In genomic region chr1:160237558-160237957, GRCh38 we compare ENCODE assay signal across 21 cellular contexts. TPM values are rescaled to one million over a fixed set of nuclear protein-coding genes. Genes with fewer than 3 reads are reported as not detected.
DNase-seq lines count a peak whose midpoint lies in the region; ATAC-seq, FAIRE-seq and TF ChIP-seq lines count a peak whose summit lies in the region.
"Had no signal": no experiment of that assay in that cellular context is flagged by ENCODE, and none has a peak within 500 bp of the region (broad histone marks: within the 10 kb centered on the region; RNA-seq: fewer than 3 reads in every experiment).

No MANE protein-coding gene starts in this region.

- BruUV-seq in HepG2 (replicated peaks; lab: Mats Ljungman, UMichigan), result no TSS peak

- TF ChIP-seq CTCF in HepG2 (CRISPR knock-in tag; IDR thresholded peaks at IDR 0.05) (no peak), right lobe of liver (IDR thresholded peaks at IDR 0.05) (no peak), psoas muscle (IDR thresholded peaks at IDR 0.05) (no peak)

- TF ChIP-seq EP300 in HepG2 (IDR thresholded peaks at IDR 0.05; ENCODE audit: low read depth in 2 of 2, low read length in 2 of 2), result no peak
- TF ChIP-seq EP300 in HepG2 (CRISPR knock-in tag; IDR thresholded peaks at IDR 0.05; ENCODE audit: borderline replicate concordance), result no peak

- no peak overlapping the region for H3K4me3 ChIP-seq in HepG2 (replicated peaks in 1 of 3; ENCODE audit: insufficient read depth in 1 of 3, low read depth in 2 of 3, low read length in 3 of 3)
- H3K4me3 ChIP-seq in right lobe of liver, result no peak overlapping the region
- no peak overlapping the region for H3K4me3 ChIP-seq in psoas muscle
- H3K4me3 ChIP-seq: GM23248 had no signal

- FAIRE-seq in HepG2 (lab: Jason Lieb, UNC), result no peak
- FAIRE-seq: A204.1, D721Med, G401.6, H54 had no signal

- DNase-seq in HepG2 (ENCODE audit: low spot score), result no peak
- no peak for DNase-seq in right lobe of liver
- no peak for DNase-seq in T-helper 17 cell
- no peak for DNase-seq in psoas muscle
- no peak for DNase-seq in activated CD4-positive, alpha-beta T cell treated with anti-CD3 and anti-CD28 coated beads, Interleukin-2, amount 50 U/mL, for 4 hours
- DNase-seq: BE2C; CD8-positive, alpha-beta T cell; COR-L47; DMS153; DMS79 treated with DMSO at 0.1 percent for 48 hours; EL; GM23248 had no signal

- H2AFZ ChIP-seq in HepG2 (ENCODE audit: low read length), result no peak overlapping the region
- H2AFZ ChIP-seq: GM23248 had no signal

- H3K4me1 ChIP-seq in HepG2 (ENCODE audit: insufficient read depth, low read length), result no peaks in the 10 kb centered on the region
- H3K4me1 ChIP-seq in right lobe of liver, result peaks cover 0 to 35% (median 5%) of the 10 kb centered on the region in 4 donors
- H3K4me1 ChIP-seq in psoas muscle, result peaks cover 25% of the 10 kb centered on the region
- H3K4me1 ChIP-seq: BE2C had no signal

- H3K9me3 ChIP-seq in HepG2 (ENCODE audit: low read length) (no peaks in the 10 kb centered on the region), right lobe of liver (no peaks in the 10 kb centered on the region), T-helper 17 cell (ENCODE audit: control insufficient read depth, low read length, poor library complexity, severe bottlenecking) (no peaks in the 10 kb centered on the region), psoas muscle (no peaks in the 10 kb centered on the region)
- H3K9me3 ChIP-seq: BE2C had no signal

- no peaks in the 10 kb centered on the region for H3K79me2 ChIP-seq in HepG2 (ENCODE audit: insufficient read depth, low read length)

- H3K36me3 ChIP-seq in HepG2 (replicated peaks in 1 of 2; ENCODE audit: control insufficient read depth in 1 of 2, insufficient read depth in 2 of 2, low read length in 2 of 2) (peaks cover 14 to 73% of the 10 kb centered on the region in 2 experiments), right lobe of liver (peaks cover 5 to 58% (median 29%) of the 10 kb centered on the region in 4 donors), psoas muscle (ENCODE audit: insufficient read depth in 1 of 2, low read depth in 1 of 2) (peaks cover 2 to 98% of the 10 kb centered on the region in 2 donors)

- peak overlapping the region; percentile 4 for H3K27ac Mint-ChIP-seq in T-helper 17 cell
- H3K27ac Mint-ChIP-seq: CD8-positive, alpha-beta T cell had no signal

- no peak overlapping the region for H3K4me3 Mint-ChIP-seq in T-helper 17 cell
- H3K4me3 Mint-ChIP-seq: CD14-positive monocyte; CD8-positive, alpha-beta T cell had no signal

- POLR2A ChIA-PET in HepG2 (lab: Yijun Ruan, JAX), result no interaction called here

- intact Hi-C loops in HepG2 (cut with micrococcal nuclease; ENCODE audit: unreplicated experiment), result no loop called here
- intact Hi-C loops in right lobe of liver (cut with DNase I), result no loop called here
- intact Hi-C loops in psoas muscle (cut with DNase I), result no loop called here

- in situ Hi-C loops in HepG2 (cut with HindIII; ENCODE audit: extremely low pct_ligation_motif_present, low pct_unique_long_range_greater_than_20kb), result no loop called here

- H3K27me3 ChIP-seq in HepG2 (ENCODE audit: control insufficient read depth in 1 of 2, insufficient read depth in 2 of 2, low read length in 2 of 2), result no peaks in the 10 kb centered on the region
- no peaks in the 10 kb centered on the region for H3K27me3 ChIP-seq in right lobe of liver
- H3K27me3 ChIP-seq in psoas muscle (ENCODE audit: insufficient read depth in 3 of 3, low read length in 2 of 3), result no peaks in the 10 kb centered on the region
- H3K27me3 ChIP-seq: BE2C had no signal

- H3K9ac ChIP-seq in HepG2 (ENCODE audit: insufficient read depth, low read depth, low read length), result no peak overlapping the region
- H3K9ac ChIP-seq: GM23248 had no signal

- no peaks in the 10 kb centered on the region for H3K27me3 Mint-ChIP-seq in T-helper 17 cell

- H4K20me1 ChIP-seq in HepG2 (ENCODE audit: insufficient read depth, low read length), result no peaks in the 10 kb centered on the region

- TF ChIP-seq POLR2A in HepG2 (IDR thresholded peaks at IDR 0.05; ENCODE audit: insufficient read depth in 1 of 2, low read depth in 2 of 2, low read length in 2 of 2), result no peak
- no peak for TF ChIP-seq POLR2A in right lobe of liver (IDR thresholded peaks at IDR 0.05)

- ATAC-seq in HepG2, result no peak
- no peak for ATAC-seq in right lobe of liver
- no peak for ATAC-seq in T-helper 17 cell
- no peak for ATAC-seq in psoas muscle
- ATAC-seq in GM18502 (IDR thresholded peaks at IDR 0.05; ENCODE audit: poor library complexity, unreplicated experiment), result no peak
- no peak for ATAC-seq in HG03342 (IDR thresholded peaks at IDR 0.05; ENCODE audit: unreplicated experiment)
- ATAC-seq: CD8-positive, alpha-beta T cell; HCT116 had no signal

- WGBS in HepG2 (ENCODE audit: low lambda C conversion rate), result 96% methylated on average over 2 of the region's 2 CpGs
- WGBS in right lobe of liver (ENCODE audit: insufficient coverage, low coverage, low lambda C conversion rate, missing lambda C conversion rate), result 83% methylated on average over 2 of the region's 2 CpGs
- 91 to 96% (median 95%) methylated on average over 2 of the region's 2 CpGs for WGBS in psoas muscle, 3 donors

- no peak for TF ChIP-seq RAD21 in HepG2 (CRISPR knock-in tag; IDR thresholded peaks at IDR 0.05)

- H3K27ac ChIP-seq in HepG2 (ENCODE audit: extremely low read length, insufficient read depth, low read length) (no peak overlapping the region), right lobe of liver (peak overlapping the region in 1 of 3 donors; percentile 65), psoas muscle (peak overlapping the region; percentile 50)
- H3K27ac ChIP-seq: GM23248 had no signal

- peaks cover 15% of the 10 kb centered on the region for H3K4me1 Mint-ChIP-seq in T-helper 17 cell
- H3K4me1 Mint-ChIP-seq: CD14-positive monocyte had no signal

- CTCF ChIA-PET in HepG2 (lab: Yijun Ruan, JAX; ENCODE audit: low intra/inter-chr PET ratio, low total read pairs), result no interaction called here

- peaks cover 11% of the 10 kb centered on the region for H3K36me3 Mint-ChIP-seq in T-helper 17 cell (ENCODE audit: low read depth)

- no peak overlapping the region for H3K4me2 ChIP-seq in HepG2 (ENCODE audit: low read depth, low read length)

RNA-seq across cellular contexts. Expression of gene DCAF8, which starts 24.8 kb away (rescaled TPM):
- total RNA-seq in HepG2 (2016; rRNA removed; fragmentation: Illumina TruSeq; extraction: Trizol) (52.3 and 79.8 TPM in 2 replicates), right lobe of liver (100 to 1,000 TPM in 4 of 6 experiments, 10 to 100 TPM in 2; 80.2 to 137 (median 110) TPM), T-helper 17 cell (100 to 1,000 TPM; 167 to 178 TPM), psoas muscle (100 to 1,000 TPM; 135 to 204 (median 188) TPM)
- 17.5 and 18.7 TPM in 2 replicates for total RNA-seq in HepG2 (2016; cell fraction: cytosol; rRNA removed; fragmentation: Illumina TruSeq; extraction: Trizol; ENCODE audit: low read depth)
- total RNA-seq in HepG2 (2016; cell fraction: insoluble cytoplasmic fraction; rRNA removed; fragmentation: Illumina TruSeq; extraction: Trizol), result 48.0 and 77.3 TPM in 2 replicates
- total RNA-seq in HepG2 (2016; cell fraction: membrane; rRNA removed; fragmentation: Illumina TruSeq; extraction: Trizol), result 29.8 and 32.3 TPM in 2 replicates
- 139 and 162 TPM in 2 replicates for total RNA-seq in HepG2 (2016; cell fraction: nucleus; rRNA removed; fragmentation: Illumina TruSeq; extraction: Trizol)
- polyA plus RNA-seq in HepG2 (2011; rRNA removed) (73.4 and 94.7 TPM in 2 replicates), psoas muscle (100 to 1,000 TPM in 2 of 3 donors, 10 to 100 TPM in 1; 45.4 to 187 (median 106) TPM)
- polyA plus RNA-seq in HepG2 (2011; cell fraction: cytosol; rRNA removed), result 33.1 and 34.2 TPM in 2 replicates
- 505 and 552 TPM in 2 replicates for polyA plus RNA-seq in HepG2 (2011; cell fraction: nucleus; rRNA removed)
- 63.6 and 76.2 TPM in 2 replicates for polyA plus RNA-seq in HepG2 (2012)
- polyA plus RNA-seq in HepG2 (2016; cell fraction: cytosol; fragmentation: Illumina TruSeq; extraction: Trizol; ENCODE audit: low read depth), result 4.0 and 4.4 TPM in 2 replicates
- polyA plus RNA-seq in HepG2 (2016; cell fraction: insoluble cytoplasmic fraction; fragmentation: Illumina TruSeq; extraction: Trizol; ENCODE audit: low read depth), result 34.8 and 37.8 TPM in 2 replicates
- 12.0 and 13.0 TPM in 2 replicates for polyA plus RNA-seq in HepG2 (2016; cell fraction: membrane; fragmentation: Illumina TruSeq; extraction: Trizol; ENCODE audit: low read depth)
- 243 and 251 TPM in 2 replicates for polyA plus RNA-seq in HepG2 (2016; cell fraction: nucleus; fragmentation: Illumina TruSeq; extraction: Trizol; ENCODE audit: insufficient read depth, low read depth)
- 86.3 and 97.5 TPM in 2 replicates for polyA minus RNA-seq in HepG2 (2011; rRNA and poly(A)+ RNA removed; ENCODE audit: low replicate concordance)
- 20.5 and 34.4 TPM in 2 replicates for polyA minus RNA-seq in HepG2 (2011; cell fraction: cytosol; rRNA and poly(A)+ RNA removed)
- polyA minus RNA-seq in HepG2 (2011; cell fraction: nucleus; rRNA and poly(A)+ RNA removed), result 227 and 254 TPM in 2 replicates

RNA-seq across cellular contexts. Expression of gene PEA15, which starts 32.4 kb away (rescaled TPM):
- 12.1 and 15.8 TPM in 2 replicates for total RNA-seq in HepG2 (2016; rRNA removed; fragmentation: Illumina TruSeq; extraction: Trizol)
- 5.3 and 6.2 TPM in 2 replicates for total RNA-seq in HepG2 (2016; cell fraction: cytosol; rRNA removed; fragmentation: Illumina TruSeq; extraction: Trizol; ENCODE audit: low read depth)
- 13.1 and 13.5 TPM in 2 replicates for total RNA-seq in HepG2 (2016; cell fraction: insoluble cytoplasmic fraction; rRNA removed; fragmentation: Illumina TruSeq; extraction: Trizol)
- 19.6 and 23.0 TPM in 2 replicates for total RNA-seq in HepG2 (2016; cell fraction: membrane; rRNA removed; fragmentation: Illumina TruSeq; extraction: Trizol)
- total RNA-seq in HepG2 (2016; cell fraction: nucleus; rRNA removed; fragmentation: Illumina TruSeq; extraction: Trizol), result 6.0 and 6.1 TPM in 2 replicates
- polyA plus RNA-seq in HepG2 (2011; rRNA removed), result 35.2 and 40.4 TPM in 2 replicates
- 28.3 and 34.3 TPM in 2 replicates for polyA plus RNA-seq in HepG2 (2011; cell fraction: cytosol; rRNA removed)
- 14.9 and 20.5 TPM in 2 replicates for polyA plus RNA-seq in HepG2 (2011; cell fraction: nucleus; rRNA removed)
- polyA plus RNA-seq in HepG2 (2012), result 13.8 and 25.9 TPM in 2 replicates
- polyA plus RNA-seq in HepG2 (2016; cell fraction: cytosol; fragmentation: Illumina TruSeq; extraction: Trizol; ENCODE audit: low read depth), result 23.0 and 24.9 TPM in 2 replicates
- 40.5 and 45.7 TPM in 2 replicates for polyA plus RNA-seq in HepG2 (2016; cell fraction: insoluble cytoplasmic fraction; fragmentation: Illumina TruSeq; extraction: Trizol; ENCODE audit: low read depth)
- polyA plus RNA-seq in HepG2 (2016; cell fraction: membrane; fragmentation: Illumina TruSeq; extraction: Trizol; ENCODE audit: low read depth), result 43.4 and 51.8 TPM in 2 replicates
- polyA plus RNA-seq in HepG2 (2016; cell fraction: nucleus; fragmentation: Illumina TruSeq; extraction: Trizol; ENCODE audit: insufficient read depth, low read depth), result 23.2 and 27.2 TPM in 2 replicates
- 14.7 and 92.5 TPM in 2 replicates for polyA minus RNA-seq in HepG2 (2011; rRNA and poly(A)+ RNA removed; ENCODE audit: low replicate concordance)
- polyA minus RNA-seq in HepG2 (2011; cell fraction: cytosol; rRNA and poly(A)+ RNA removed), result 11.5 TPM in 2 replicates
- 3.0 and 7.3 TPM in 2 replicates for polyA minus RNA-seq in HepG2 (2011; cell fraction: nucleus; rRNA and poly(A)+ RNA removed)
- total RNA-seq in right lobe of liver, result 10 to 100 TPM; 11.5 to 45.7 (median 18.0) TPM
- total RNA-seq in T-helper 17 cell, result 10 to 100 TPM; 19.6 to 21.6 TPM
- 100 to 1,000 TPM in 2 of 4 donors, 10 to 100 TPM in 2; 51.2 to 232 (median 95.8) TPM for total RNA-seq in psoas muscle
- polyA plus RNA-seq in psoas muscle, result 100 to 1,000 TPM in 1 of 3 donors, 10 to 100 TPM in 2; 83.4 to 111 (median 95.9) TPM

RNA-seq across cellular contexts. Expression of gene CASQ1, which starts 47.2 kb away (rescaled TPM):
- total RNA-seq in HepG2 (2016; rRNA removed; fragmentation: Illumina TruSeq; extraction: Trizol), result 0.20 TPM in 2 replicates
- total RNA-seq in HepG2 (2016; cell fraction: cytosol; rRNA removed; fragmentation: Illumina TruSeq; extraction: Trizol; ENCODE audit: low read depth), result not detected in 2 replicates
- 0.06 TPM in 1 of 2 replicates, not detected in the other for total RNA-seq in HepG2 (2016; cell fraction: insoluble cytoplasmic fraction; rRNA removed; fragmentation: Illumina TruSeq; extraction: Trizol)
- total RNA-seq in HepG2 (2016; cell fraction: membrane; rRNA removed; fragmentation: Illumina TruSeq; extraction: Trizol), result 0.19 TPM in 1 of 2 replicates, not detected in the other
- not detected in 2 replicates for total RNA-seq in HepG2 (2016; cell fraction: nucleus; rRNA removed; fragmentation: Illumina TruSeq; extraction: Trizol)
- polyA plus RNA-seq in HepG2 (2011; rRNA removed), result 0.09 TPM in 2 replicates
- polyA plus RNA-seq in HepG2 (2011; cell fraction: cytosol; rRNA removed), result 0.05 TPM in 1 of 2 replicates, not detected in the other
- not detected in 2 replicates for polyA plus RNA-seq in HepG2 (2011; cell fraction: nucleus; rRNA removed)
- polyA plus RNA-seq in HepG2 (2012), result 0.12 TPM in 1 of 2 replicates, not detected in the other
- 0.09 and 0.17 TPM in 2 replicates for polyA plus RNA-seq in HepG2 (2016; cell fraction: cytosol; fragmentation: Illumina TruSeq; extraction: Trizol; ENCODE audit: low read depth)
- polyA plus RNA-seq in HepG2 (2016; cell fraction: insoluble cytoplasmic fraction; fragmentation: Illumina TruSeq; extraction: Trizol; ENCODE audit: low read depth), result 0.30 and 0.41 TPM in 2 replicates
- polyA plus RNA-seq in HepG2 (2016; cell fraction: membrane; fragmentation: Illumina TruSeq; extraction: Trizol; ENCODE audit: low read depth), result 0.21 and 0.30 TPM in 2 replicates
- not detected in 2 replicates for polyA plus RNA-seq in HepG2 (2016; cell fraction: nucleus; fragmentation: Illumina TruSeq; extraction: Trizol; ENCODE audit: insufficient read depth, low read depth)
- polyA minus RNA-seq in HepG2 (2011; rRNA and poly(A)+ RNA removed; ENCODE audit: low replicate concordance), result not detected in 2 replicates
- polyA minus RNA-seq in HepG2 (2011; cell fraction: cytosol; rRNA and poly(A)+ RNA removed), result not detected in 2 replicates
- polyA minus RNA-seq in HepG2 (2011; cell fraction: nucleus; rRNA and poly(A)+ RNA removed), result not detected in 2 replicates
- under 1 TPM in 1 of 6 experiments, not detected in 5; 0.25 TPM for total RNA-seq in right lobe of liver
- total RNA-seq in T-helper 17 cell, result not detected
- 100 to 1,000 TPM; 399 to 903 (median 583) TPM for total RNA-seq in psoas muscle
- polyA plus RNA-seq in psoas muscle, result 100 to 1,000 TPM; 171 to 412 (median 329) TPM
- total RNA-seq: CD8-positive, alpha-beta T cell; HT1080 had no signal
- polyA plus RNA-seq: GM23248 had no signal

RNA-seq across cellular contexts. Expression of gene PEX19, which starts 47.4 kb away (rescaled TPM):
- total RNA-seq in HepG2 (2016; rRNA removed; fragmentation: Illumina TruSeq; extraction: Trizol), result 47.0 and 81.9 TPM in 2 replicates
- 5.1 and 6.3 TPM in 2 replicates for total RNA-seq in HepG2 (2016; cell fraction: cytosol; rRNA removed; fragmentation: Illumina TruSeq; extraction: Trizol; ENCODE audit: low read depth)
- total RNA-seq in HepG2 (2016; cell fraction: insoluble cytoplasmic fraction; rRNA removed; fragmentation: Illumina TruSeq; extraction: Trizol), result 44.9 and 86.0 TPM in 2 replicates
- total RNA-seq in HepG2 (2016; cell fraction: membrane; rRNA removed; fragmentation: Illumina TruSeq; extraction: Trizol), result 19.1 and 20.5 TPM in 2 replicates
- 28.9 and 32.0 TPM in 2 replicates for total RNA-seq in HepG2 (2016; cell fraction: nucleus; rRNA removed; fragmentation: Illumina TruSeq; extraction: Trizol)
- 48.3 and 51.8 TPM in 2 replicates for polyA plus RNA-seq in HepG2 (2011; rRNA removed)
- 34.9 and 46.4 TPM in 2 replicates for polyA plus RNA-seq in HepG2 (2011; cell fraction: cytosol; rRNA removed)
- polyA plus RNA-seq in HepG2 (2011; cell fraction: nucleus; rRNA removed), result 23.3 and 28.0 TPM in 2 replicates
- 38.3 and 48.7 TPM in 2 replicates for polyA plus RNA-seq in HepG2 (2012)
- 5.2 and 6.2 TPM in 2 replicates for polyA plus RNA-seq in HepG2 (2016; cell fraction: cytosol; fragmentation: Illumina TruSeq; extraction: Trizol; ENCODE audit: low read depth)
- polyA plus RNA-seq in HepG2 (2016; cell fraction: insoluble cytoplasmic fraction; fragmentation: Illumina TruSeq; extraction: Trizol; ENCODE audit: low read depth), result 84.0 and 84.9 TPM in 2 replicates
- 12.8 and 14.7 TPM in 2 replicates for polyA plus RNA-seq in HepG2 (2016; cell fraction: membrane; fragmentation: Illumina TruSeq; extraction: Trizol; ENCODE audit: low read depth)
- polyA plus RNA-seq in HepG2 (2016; cell fraction: nucleus; fragmentation: Illumina TruSeq; extraction: Trizol; ENCODE audit: insufficient read depth, low read depth), result 30.0 and 35.6 TPM in 2 replicates
- polyA minus RNA-seq in HepG2 (2011; rRNA and poly(A)+ RNA removed; ENCODE audit: low replicate concordance), result 56.5 and 59.3 TPM in 2 replicates
- 28.6 and 31.3 TPM in 2 replicates for polyA minus RNA-seq in HepG2 (2011; cell fraction: cytosol; rRNA and poly(A)+ RNA removed)
- polyA minus RNA-seq in HepG2 (2011; cell fraction: nucleus; rRNA and poly(A)+ RNA removed), result 48.5 and 69.5 TPM in 2 replicates
- total RNA-seq in right lobe of liver, result 10 to 100 TPM; 55.8 to 96.2 (median 84.1) TPM
- 10 to 100 TPM; 28.9 to 34.7 TPM for total RNA-seq in T-helper 17 cell
- total RNA-seq in psoas muscle, result 10 to 100 TPM; 75.3 to 85.4 (median 78.2) TPM
- 100 to 1,000 TPM in 1 of 3 donors, 10 to 100 TPM in 2; 30.2 to 117 (median 52.7) TPM for polyA plus RNA-seq in psoas muscle

Comparison
In these comparisons a context has a peak if more than half of its experiments do, and no peak if none do; other contexts are left out.
1. RNA of gene CASQ1, which starts 47.2 kb away (total RNA-seq): 399 to 903 TPM in psoas muscle; 0.06 to 0.20 TPM in HepG2, not detected in T-helper 17 cell and 0.25 TPM in right lobe of liver; every median in the first group is over 100 times any median in the second.